ENCODE assay signal across 11 cellular contexts in the genomic region with DNA sequence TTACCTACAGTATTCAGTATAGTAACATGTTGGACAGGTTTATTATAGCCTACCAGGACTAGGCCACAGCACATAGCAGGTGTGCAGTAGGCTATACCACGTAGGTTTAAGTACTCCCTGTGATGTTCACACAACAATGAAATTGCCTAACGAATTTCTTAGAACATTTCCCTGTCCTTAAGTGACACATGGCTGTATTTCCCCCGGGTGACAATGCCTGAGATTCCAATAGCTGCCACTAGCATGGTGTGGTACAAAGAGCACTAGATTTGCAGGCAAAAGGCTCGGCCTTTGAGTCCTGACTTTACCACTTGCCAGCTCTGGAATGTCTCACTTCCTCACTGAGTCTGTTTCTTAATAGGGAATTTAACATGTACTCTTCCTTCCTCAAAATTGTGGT. TPM values are rescaled to one million over a fixed set of nuclear protein-coding genes. Genes with fewer than 3 reads are reported as not detected.
DNase-seq lines count a peak whose midpoint lies in the region; ATAC-seq and TF ChIP-seq lines count a peak whose summit lies in the region.
"Had no signal": no experiment of that assay in that cellular context is flagged by ENCODE, and none has a peak within 500 bp of the region (broad histone marks: within the 10 kb centered on the region; RNA-seq: fewer than 3 reads in every experiment).

No MANE protein-coding gene starts in this region.

- peaks cover 17 to 19% of the 10 kb centered on the region in 2 donors for H3K27me3 Mint-ChIP-seq in stimulated activated naive B cell treated with anti-CD40 and anti-IgM and Interleukin-4, amounts not matched to agents 10 μg/mL and 1 μg/mL and 100 μg/mL, for 72 hours
- peaks cover 10% of the 10 kb centered on the region for H3K27me3 Mint-ChIP-seq in activated T-helper 17 cell treated with anti-CD3 and anti-CD28 coated beads, Interleukin-2, amount 50 U/mL, for 72 hours

- H3K79me2 ChIP-seq in OCI-LY3 (ENCODE audit: low read length): no peaks in the 10 kb centered on the region

- ATAC-seq in stimulated activated naive B cell treated with anti-CD40 and anti-IgM and Interleukin-4, amounts not matched to agents 10 μg/mL and 1 μg/mL and 100 μg/mL, for 72 hours (replicated peaks): peak; percentile 62 to 74
- no peak for ATAC-seq in GM21786 (IDR thresholded peaks at IDR 0.05; ENCODE audit: unreplicated experiment)
- no peak for ATAC-seq in activated T-helper 17 cell treated with anti-CD3 and anti-CD28 coated beads, Interleukin-2, amount 50 U/mL, for 72 hours (replicated peaks)
- ATAC-seq: sciatic nerve had no signal

- no peak overlapping the region for H3K4me3 Mint-ChIP-seq in stimulated activated naive B cell treated with anti-CD40 and anti-IgM and Interleukin-4, amounts not matched to agents 10 μg/mL and 1 μg/mL and 100 μg/mL, for 72 hours
- H3K4me3 Mint-ChIP-seq in activated T-helper 17 cell treated with anti-CD3 and anti-CD28 coated beads, Interleukin-2, amount 50 U/mL, for 72 hours: no peak overlapping the region
- H3K4me3 Mint-ChIP-seq: activated CD4-positive, alpha-beta T cell treated with anti-CD3 and anti-CD28 coated beads, Interleukin-2, amount 10 ng/mL, durations not matched to agents 7 days and 5 days had no signal

- H3K27ac ChIP-seq in OCI-LY3 (ENCODE audit: low read length): no peak overlapping the region
- H3K27ac ChIP-seq: 22Rv1 had no signal

- H3K27ac Mint-ChIP-seq in stimulated activated naive B cell treated with anti-CD40 and anti-IgM and Interleukin-4, amounts not matched to agents 10 μg/mL and 1 μg/mL and 100 μg/mL, for 72 hours: no peak overlapping the region
- no peak overlapping the region for H3K27ac Mint-ChIP-seq in activated T-helper 17 cell treated with anti-CD3 and anti-CD28 coated beads, Interleukin-2, amount 50 U/mL, for 72 hours
- H3K27ac Mint-ChIP-seq: activated CD4-positive, alpha-beta T cell treated with anti-CD3 and anti-CD28 coated beads, Interleukin-2, amount 10 ng/mL, durations not matched to agents 7 days and 5 days had no signal

- no peak overlapping the region for H2AFZ ChIP-seq in OCI-LY3 (ENCODE audit: low read depth, low read length)

- peaks cover 5 to 7% of the 10 kb centered on the region in 2 donors for H3K9me3 Mint-ChIP-seq in stimulated activated naive B cell treated with anti-CD40 and anti-IgM and Interleukin-4, amounts not matched to agents 10 μg/mL and 1 μg/mL and 100 μg/mL, for 72 hours
- H3K9me3 Mint-ChIP-seq in activated T-helper 17 cell treated with anti-CD3 and anti-CD28 coated beads, Interleukin-2, amount 50 U/mL, for 72 hours: no peaks in the 10 kb centered on the region

- H3K4me1 Mint-ChIP-seq in stimulated activated naive B cell treated with anti-CD40 and anti-IgM and Interleukin-4, amounts not matched to agents 10 μg/mL and 1 μg/mL and 100 μg/mL, for 72 hours: peaks cover 3 to 9% of the 10 kb centered on the region in 2 donors
- no peaks in the 10 kb centered on the region for H3K4me1 Mint-ChIP-seq in activated T-helper 17 cell treated with anti-CD3 and anti-CD28 coated beads, Interleukin-2, amount 50 U/mL, for 72 hours
- H3K4me1 Mint-ChIP-seq: activated CD4-positive, alpha-beta T cell treated with anti-CD3 and anti-CD28 coated beads, Interleukin-2, amount 10 ng/mL, durations not matched to agents 7 days and 5 days had no signal

- peaks cover 9% of the 10 kb centered on the region for H3K4me1 ChIP-seq in OCI-LY3 (ENCODE audit: low read length)

- peak overlapping the region; percentile 8; the same call in 1 of the 2 replicates for H3K4me2 ChIP-seq in OCI-LY3 (ENCODE audit: low read length)

- no peaks in the 10 kb centered on the region for H3K36me3 Mint-ChIP-seq in stimulated activated naive B cell treated with anti-CD40 and anti-IgM and Interleukin-4, amounts not matched to agents 10 μg/mL and 1 μg/mL and 100 μg/mL, for 72 hours
- H3K36me3 Mint-ChIP-seq in activated T-helper 17 cell treated with anti-CD3 and anti-CD28 coated beads, Interleukin-2, amount 50 U/mL, for 72 hours (ENCODE audit: low read depth): no peaks in the 10 kb centered on the region

- H3K27me3 ChIP-seq in OCI-LY3 (ENCODE audit: low read depth, low read length): no peaks in the 10 kb centered on the region

- peaks cover 3% of the 10 kb centered on the region; the same call in 1 of the 2 replicates for H3K9me3 ChIP-seq in OCI-LY3 (ENCODE audit: insufficient read depth, low read length)

- no peak for TF ChIP-seq CTCF in OCI-LY3 (IDR thresholded peaks at IDR 0.05; ENCODE audit: low read depth, low read length)

- DNase-seq in DMS 273 (lab: John Stamatoyannopoulos, UW; ENCODE audit: unreplicated experiment) (peak; percentile 11), DMS 273 treated with DMSO at 0.1 percent for 48 hours (lab: John Stamatoyannopoulos, UW) (no peak), iPS-NIHi7 (ENCODE audit: extremely low spot score) (peak; percentile 28), HuH-7 (ENCODE audit: low spot score) (no peak)
- DNase-seq in stimulated activated naive B cell treated with anti-CD40 and anti-IgM and Interleukin-4, amounts not matched to agents 10 μg/mL and 1 μg/mL and 100 μg/mL, for 72 hours: no peak
- DNase-seq: activated CD4-positive, alpha-beta T cell treated with anti-CD3 and anti-CD28 coated beads, Interleukin-2, amount 10 ng/mL, durations not matched to agents 7 days and 5 days had no signal

- no peak overlapping the region for H3K4me3 ChIP-seq in OCI-LY3 (ENCODE audit: low read length)

- no peaks in the 10 kb centered on the region for H3K36me3 ChIP-seq in OCI-LY3 (replicated peaks; ENCODE audit: low read depth, low read length)

- H4K20me1 ChIP-seq in OCI-LY3 (ENCODE audit: insufficient read depth, low read length): no peaks in the 10 kb centered on the region

- H3K9ac ChIP-seq in OCI-LY3 (ENCODE audit: low read length): no peak overlapping the region

RNA-seq across cellular contexts. Expression of a gene that starts 19.7 kb away (rescaled TPM):
- total RNA-seq in activated T-helper 17 cell treated with anti-CD3 and anti-CD28 coated beads, Interleukin-2, amount 50 U/mL, for 72 hours: not detected
- total RNA-seq: activated CD4-positive, alpha-beta T cell treated with anti-CD3 and anti-CD28 coated beads, Interleukin-2, amount 10 ng/mL, durations not matched to agents 7 days and 5 days had no signal

RNA-seq across cellular contexts. Expression of a gene that starts 27.7 kb away (rescaled TPM):
- total RNA-seq in activated T-helper 17 cell treated with anti-CD3 and anti-CD28 coated beads, Interleukin-2, amount 50 U/mL, for 72 hours: 10 to 100 TPM; 33.5 to 48.3 TPM

Comparison
In these comparisons a context has a peak if more than half of its experiments do, and no peak if none do; other contexts are left out.
1. DNase-seq: peak in DMS 273 (single experiment) and iPS-NIHi7 (single experiment); none in DMS 273 treated with DMSO at 0.1 percent for 48 hours (single experiment), stimulated activated naive B cell treated with anti-CD40 and anti-IgM and Interleukin-4, amounts not matched to agents 10 μg/mL and 1 μg/mL and 100 μg/mL, for 72 hours (single experiment) and HuH-7 (single experiment).
2. ATAC-seq: peak in stimulated activated naive B cell treated with anti-CD40 and anti-IgM and Interleukin-4, amounts not matched to agents 10 μg/mL and 1 μg/mL and 100 μg/mL, for 72 hours (2 of 2); none in GM21786 (single experiment) and activated T-helper 17 cell treated with anti-CD3 and anti-CD28 coated beads, Interleukin-2, amount 50 U/mL, for 72 hours (single experiment).